Comparison of ENCODE assay signal across 9 cellular contexts in genomic region chr16:85296859-85297698, GRCh38.
DNase-seq lines count a peak whose midpoint lies in the region; ATAC-seq and TF ChIP-seq lines count a peak whose summit lies in the region.
"Had no signal": no experiment of that assay in that cellular context is flagged by ENCODE, and none has a peak within 500 bp of the region (broad histone marks: within the 10 kb centered on the region; RNA-seq: fewer than 3 reads in every experiment).

No MANE protein-coding gene starts in this region.

- H3K4me3 ChIP-seq in AG04449 (ENCODE audit: low read depth, low read length) = no peak overlapping the region
- H3K4me3 ChIP-seq in SJCRH30 = no peak overlapping the region
- H3K4me3 ChIP-seq in right cardiac atrium (ENCODE audit: low read length) = no peak overlapping the region

- CTCF ChIA-PET in AG04449 (lab: Yijun Ruan, JAX) = interaction anchor here (0.6 to 4.5 kb wide), 29 partner anchors 9 to 362 kb away, joined by 3 to 48 read pairs (median 5); no protein-coding TSS in a partner anchor

- TF ChIP-seq CTCF in AG04449 (IDR thresholded peaks at IDR 0.05; ENCODE audit: insufficient read depth, low read length, missing control alignments) = peak; percentile 88

- intact Hi-C loops in right cardiac atrium (cut with DNase I) = loop anchor here in 1 of 4 donors (10.0 kb wide), 1 partner anchor 182 kb away; the partner anchor contains the start of gene CIBAR2

- H3K4me1 ChIP-seq in SJCRH30 (peaks cover 34% of the 10 kb centered on the region), right cardiac atrium (ENCODE audit: control insufficient read depth, insufficient read depth, low read length) (peaks cover 4% of the 10 kb centered on the region)

- H3K9me3 ChIP-seq in SJCRH30 (replicated peaks) (no peaks in the 10 kb centered on the region), right cardiac atrium (ENCODE audit: control insufficient read depth, low read length) (no peaks in the 10 kb centered on the region)

- H3K27me3 ChIP-seq in SJCRH30 (no peaks in the 10 kb centered on the region), right cardiac atrium (ENCODE audit: control insufficient read depth, insufficient read depth) (no peaks in the 10 kb centered on the region)

- peak; percentile 83 to 95 for ATAC-seq in activated naive CD4-positive, alpha-beta T cell treated with anti-CD3 and anti-CD28 coated beads, Interleukin-2, amount 50 U/mL, for 72 hours
- ATAC-seq in right cardiac atrium = peak; percentile 54 to 56

- H3K27ac ChIP-seq in SJCRH30 (no peak overlapping the region), right cardiac atrium (ENCODE audit: low read length) (no peak overlapping the region)
- H3K27ac ChIP-seq: epithelial cell of prostate had no signal

- POLR2A ChIA-PET in AG04449 (lab: Yijun Ruan, JAX) = no interaction called here

- WGBS in right cardiac atrium = 74% methylated on average over 18 of the region's 18 CpGs

- DNase-seq in AG04449 (ENCODE audit: low read depth, low spot score) (no peak), GM19240 (ENCODE audit: insufficient read length, low spot score) (peak; percentile 64), SJCRH30 (peak; percentile 53 to 70), right cardiac atrium (peak in 2 of 3 donors; percentile 41 to 64), HCEC 1CT (no peak), NCI-H1105 treated with DMSO at 0.1 percent for 48 hours (lab: John Stamatoyannopoulos, UW) (no peak)
- peak in 1 of 2 donors; percentile 80 for DNase-seq in activated naive CD4-positive, alpha-beta T cell treated with anti-CD3 and anti-CD28 coated beads, Interleukin-2, amount 50 U/mL, for 72 hours (ENCODE audit: low spot score in 2 of 2)
- DNase-seq in stimulated activated CD4-positive, alpha-beta T cell treated with anti-CD3 and anti-CD28 coated beads, Interleukin-1b, Interleukin-23, amount 100 ng/mL, for 24 hours (ENCODE audit: low read depth in 4 of 4, low spot score in 1 of 4) = peak in 3 of 4 experiments; percentile 26 to 32 (median 32)

- no peaks in the 10 kb centered on the region for H3K36me3 ChIP-seq in SJCRH30

- H3K27ac Mint-ChIP-seq in activated naive CD4-positive, alpha-beta T cell treated with anti-CD3 and anti-CD28 coated beads, Interleukin-2, amount 50 U/mL, for 72 hours = peak overlapping the region in 1 of 2 donors; percentile 61

- H3K36me3 Mint-ChIP-seq in activated naive CD4-positive, alpha-beta T cell treated with anti-CD3 and anti-CD28 coated beads, Interleukin-2, amount 50 U/mL, for 72 hours = no peaks in the 10 kb centered on the region

- H3K9me3 Mint-ChIP-seq in activated naive CD4-positive, alpha-beta T cell treated with anti-CD3 and anti-CD28 coated beads, Interleukin-2, amount 50 U/mL, for 72 hours = no peaks in the 10 kb centered on the region

Comparison
In these comparisons a context has a peak if more than half of its experiments do, and no peak if none do; other contexts are left out.
1. DNase-seq: peak in GM19240 (single experiment), SJCRH30 (2 of 2), right cardiac atrium (2 of 3) and stimulated activated CD4-positive, alpha-beta T cell treated with anti-CD3 and anti-CD28 coated beads, Interleukin-1b, Interleukin-23, amount 100 ng/mL, for 24 hours (3 of 4); none in AG04449 (single experiment), HCEC 1CT (single experiment) and NCI-H1105 treated with DMSO at 0.1 percent for 48 hours (single experiment).